Comparison of ENCODE assay signal across 10 cellular contexts in genomic region chr2:43634604-43635306, GRCh38. TPM values are rescaled to one million over a fixed set of nuclear protein-coding genes. Genes with fewer than 3 reads are reported as not detected.
DNase-seq lines count a peak whose midpoint lies in the region; ATAC-seq, FAIRE-seq and TF ChIP-seq lines count a peak whose summit lies in the region.
"Had no signal": no experiment of that assay in that cellular context is flagged by ENCODE, and none has a peak within 500 bp of the region (broad histone marks: within the 10 kb centered on the region; RNA-seq: fewer than 3 reads in every experiment).

No MANE protein-coding gene starts in this region.

- DNase-seq in NCI-H1105 treated with DMSO at 0.1 percent for 48 hours (lab: John Stamatoyannopoulos, UW): peak; percentile 74
- DNase-seq in HepG2 (ENCODE audit: low spot score): peak; percentile 94
- DNase-seq in activated CD4-positive, CD25-positive, alpha-beta regulatory T cell (lab: John Stamatoyannopoulos, UW): no peak
- DNase-seq in activated naive CD8-positive, alpha-beta T cell treated with anti-CD3 and anti-CD28 coated beads, Interleukin-2, amount 50 U/mL, for 24 hours: no peak
- DNase-seq: stimulated activated naive CD8-positive, alpha-beta T cell treated with anti-CD3 and anti-CD28 coated beads, Interleukin-15, amount 100 ng/mL, for 72 hours had no signal

- in situ Hi-C loops in HepG2 (cut with HindIII; ENCODE audit: extremely low pct_ligation_motif_present, low pct_unique_long_range_greater_than_20kb): no loop called here

- intact Hi-C loops in HepG2 (cut with micrococcal nuclease; ENCODE audit: unreplicated experiment): loop anchor here (1.0 to 10.0 kb wide), 3 partner anchors 22 to 140 kb away; partner anchors contain the start of genes C1GALT1C1L and DYNC2LI1

- peaks cover 0 to 33% of the 10 kb centered on the region in 2 experiments; a peak in 3 of 5 replicates for H3K27me3 ChIP-seq in HepG2 (ENCODE audit: control insufficient read depth in 1 of 2, insufficient read depth in 2 of 2, low read length in 2 of 2)

- H3K36me3 Mint-ChIP-seq in activated naive CD8-positive, alpha-beta T cell treated with anti-CD3 and anti-CD28 coated beads, Interleukin-2, amount 50 U/mL, for 24 hours (ENCODE audit: low read depth): peaks cover 3% of the 10 kb centered on the region
- no peaks in the 10 kb centered on the region for H3K36me3 Mint-ChIP-seq in stimulated activated memory B cell treated with anti-CD40 and anti-IgM and Interleukin-4, amounts not matched to agents 10 μg/mL and 1 μg/mL and 100 μg/mL, for 72 hours

- FAIRE-seq in HepG2 (lab: Jason Lieb, UNC): no peak

- H3K79me2 ChIP-seq in HepG2 (ENCODE audit: insufficient read depth, low read length): no peaks in the 10 kb centered on the region

- H2AFZ ChIP-seq in HepG2 (ENCODE audit: low read length): no peak overlapping the region

- POLR2A ChIA-PET in HepG2 (lab: Yijun Ruan, JAX): interaction anchor here (0.9 to 3.1 kb wide), 2 partner anchors 41 to 140 kb away, joined by 3 to 8 read pairs; partner anchors contain the start of genes C1GALT1C1L and DYNC2LI1

- 1% methylated on average over 6 of the region's 6 CpGs for WGBS in HepG2 (ENCODE audit: low lambda C conversion rate)

- peak; percentile 27 for ATAC-seq in HepG2
- ATAC-seq in GM21526 (IDR thresholded peaks at IDR 0.05; ENCODE audit: low FRiP score, unreplicated experiment): no peak
- ATAC-seq in activated naive CD8-positive, alpha-beta T cell treated with anti-CD3 and anti-CD28 coated beads, Interleukin-2, amount 50 U/mL, for 24 hours: no peak
- ATAC-seq in stimulated activated memory B cell treated with anti-CD40 and anti-IgM and Interleukin-4, amounts not matched to agents 10 μg/mL and 1 μg/mL and 100 μg/mL, for 72 hours: no peak
- ATAC-seq: stimulated activated naive CD8-positive, alpha-beta T cell treated with anti-CD3 and anti-CD28 coated beads, Interleukin-15, amount 100 ng/mL, for 72 hours had no signal

- peaks cover 14% of the 10 kb centered on the region for H3K4me1 Mint-ChIP-seq in activated naive CD8-positive, alpha-beta T cell treated with anti-CD3 and anti-CD28 coated beads, Interleukin-2, amount 50 U/mL, for 24 hours
- H3K4me1 Mint-ChIP-seq in stimulated activated memory B cell treated with anti-CD40 and anti-IgM and Interleukin-4, amounts not matched to agents 10 μg/mL and 1 μg/mL and 100 μg/mL, for 72 hours: peaks cover 9% of the 10 kb centered on the region

- CTCF ChIA-PET in HepG2 (lab: Yijun Ruan, JAX; ENCODE audit: low intra/inter-chr PET ratio, low total read pairs): no interaction called here

- 0 out of 2 replicates have a peak overlapping the region, but pooled peaks have one; percentile 8 for H3K4me3 ChIP-seq in WI38 (ENCODE audit: low read depth, low read length)
- peak overlapping the region in 2 of 3 experiments; percentile 14 to 27; a peak in 2 of 6 replicates for H3K4me3 ChIP-seq in HepG2 (replicated peaks in 1 of 3; ENCODE audit: insufficient read depth in 1 of 3, low read depth in 2 of 3, low read length in 3 of 3)

- peaks cover 40% of the 10 kb centered on the region for H3K27me3 Mint-ChIP-seq in activated naive CD8-positive, alpha-beta T cell treated with anti-CD3 and anti-CD28 coated beads, Interleukin-2, amount 50 U/mL, for 24 hours
- H3K27me3 Mint-ChIP-seq in stimulated activated memory B cell treated with anti-CD40 and anti-IgM and Interleukin-4, amounts not matched to agents 10 μg/mL and 1 μg/mL and 100 μg/mL, for 72 hours: peaks cover 52% of the 10 kb centered on the region

- H3K9me3 Mint-ChIP-seq in activated naive CD8-positive, alpha-beta T cell treated with anti-CD3 and anti-CD28 coated beads, Interleukin-2, amount 50 U/mL, for 24 hours: peaks cover 5% of the 10 kb centered on the region
- H3K9me3 Mint-ChIP-seq in stimulated activated memory B cell treated with anti-CD40 and anti-IgM and Interleukin-4, amounts not matched to agents 10 μg/mL and 1 μg/mL and 100 μg/mL, for 72 hours: peaks cover 4% of the 10 kb centered on the region

- no peak overlapping the region for H3K4me3 Mint-ChIP-seq in activated naive CD8-positive, alpha-beta T cell treated with anti-CD3 and anti-CD28 coated beads, Interleukin-2, amount 50 U/mL, for 24 hours
- H3K4me3 Mint-ChIP-seq in stimulated activated memory B cell treated with anti-CD40 and anti-IgM and Interleukin-4, amounts not matched to agents 10 μg/mL and 1 μg/mL and 100 μg/mL, for 72 hours: no peak overlapping the region
- H3K4me3 Mint-ChIP-seq: stimulated activated naive CD8-positive, alpha-beta T cell treated with anti-CD3 and anti-CD28 coated beads, Interleukin-15, amount 100 ng/mL, for 72 hours had no signal

- peak overlapping the region; percentile 55 for H3K4me2 ChIP-seq in HepG2 (ENCODE audit: low read depth, low read length)

- BruUV-seq in HepG2 (replicated peaks; lab: Mats Ljungman, UMichigan): no TSS peak

- no peaks in the 10 kb centered on the region for H3K36me3 ChIP-seq in HepG2 (replicated peaks in 1 of 2; ENCODE audit: control insufficient read depth in 1 of 2, insufficient read depth in 2 of 2, low read length in 2 of 2)

- peak; percentile 50 to 84; a peak in 2 of 4 replicates for TF ChIP-seq EP300 in HepG2 (IDR thresholded peaks at IDR 0.05; ENCODE audit: low read depth in 2 of 2, low read length in 2 of 2)
- TF ChIP-seq EP300 in HepG2 (CRISPR knock-in tag; IDR thresholded peaks at IDR 0.05; ENCODE audit: borderline replicate concordance): peak; percentile 85; the same call in 1 of the 2 replicates

- TF ChIP-seq CTCF in C4-2B (conservative IDR thresholded peaks at IDR 0.05): no peak
- TF ChIP-seq CTCF in WI38 (IDR thresholded peaks at IDR 0.05; ENCODE audit: low read depth, low read length): no peak
- no peak for TF ChIP-seq CTCF in HepG2 (CRISPR knock-in tag; IDR thresholded peaks at IDR 0.05)

- H3K27ac ChIP-seq in C4-2B (peak overlapping the region; percentile 59), HepG2 (ENCODE audit: extremely low read length, insufficient read depth, low read length) (no peak overlapping the region)

- H3K9me3 ChIP-seq in HepG2 (ENCODE audit: low read length): no peaks in the 10 kb centered on the region

- H3K4me1 ChIP-seq in HepG2 (ENCODE audit: insufficient read depth, low read length): peaks cover 76% of the 10 kb centered on the region

- H3K27ac Mint-ChIP-seq in activated naive CD8-positive, alpha-beta T cell treated with anti-CD3 and anti-CD28 coated beads, Interleukin-2, amount 50 U/mL, for 24 hours: no peak overlapping the region
- no peak overlapping the region for H3K27ac Mint-ChIP-seq in stimulated activated memory B cell treated with anti-CD40 and anti-IgM and Interleukin-4, amounts not matched to agents 10 μg/mL and 1 μg/mL and 100 μg/mL, for 72 hours
- H3K27ac Mint-ChIP-seq: IgD-negative memory B cell; stimulated activated naive CD8-positive, alpha-beta T cell treated with anti-CD3 and anti-CD28 coated beads, Interleukin-15, amount 100 ng/mL, for 72 hours had no signal

- no peak for TF ChIP-seq POLR2A in HepG2 (IDR thresholded peaks at IDR 0.05; ENCODE audit: insufficient read depth in 1 of 2, low read depth in 2 of 2, low read length in 2 of 2)

- no peak overlapping the region for H3K9ac ChIP-seq in HepG2 (ENCODE audit: insufficient read depth, low read depth, low read length)

- TF ChIP-seq RAD21 in HepG2 (CRISPR knock-in tag; IDR thresholded peaks at IDR 0.05): no peak

- H4K20me1 ChIP-seq in HepG2 (ENCODE audit: insufficient read depth, low read length): no peaks in the 10 kb centered on the region

RNA-seq across cellular contexts. Expression of gene PLEKHH2, which starts 2.3 kb away (rescaled TPM):
- total RNA-seq in HepG2 (2016; rRNA removed; fragmentation: Illumina TruSeq; extraction: Trizol): 0.52 and 1.1 TPM in 2 replicates
- total RNA-seq in HepG2 (2016; cell fraction: cytosol; rRNA removed; fragmentation: Illumina TruSeq; extraction: Trizol; ENCODE audit: low read depth): 1.1 and 1.6 TPM in 2 replicates
- 0.42 and 0.63 TPM in 2 replicates for total RNA-seq in HepG2 (2016; cell fraction: insoluble cytoplasmic fraction; rRNA removed; fragmentation: Illumina TruSeq; extraction: Trizol)
- 1.5 and 1.6 TPM in 2 replicates for total RNA-seq in HepG2 (2016; cell fraction: membrane; rRNA removed; fragmentation: Illumina TruSeq; extraction: Trizol)
- 0.99 and 1.6 TPM in 2 replicates for total RNA-seq in HepG2 (2016; cell fraction: nucleus; rRNA removed; fragmentation: Illumina TruSeq; extraction: Trizol)
- polyA plus RNA-seq in HepG2 (2011; rRNA removed): 3.0 and 3.1 TPM in 2 replicates
- 0.50 and 0.90 TPM in 2 replicates for polyA plus RNA-seq in HepG2 (2011; cell fraction: cytosol; rRNA removed)
- polyA plus RNA-seq in HepG2 (2011; cell fraction: nucleus; rRNA removed): 6.5 and 7.2 TPM in 2 replicates
- polyA plus RNA-seq in HepG2 (2012): 2.0 and 3.5 TPM in 2 replicates
- 0.02 and 0.06 TPM in 2 replicates for polyA plus RNA-seq in HepG2 (2016; cell fraction: cytosol; fragmentation: Illumina TruSeq; extraction: Trizol; ENCODE audit: low read depth)
- 0.32 and 0.35 TPM in 2 replicates for polyA plus RNA-seq in HepG2 (2016; cell fraction: insoluble cytoplasmic fraction; fragmentation: Illumina TruSeq; extraction: Trizol; ENCODE audit: low read depth)
- 0.06 and 0.13 TPM in 2 replicates for polyA plus RNA-seq in HepG2 (2016; cell fraction: membrane; fragmentation: Illumina TruSeq; extraction: Trizol; ENCODE audit: low read depth)
- polyA plus RNA-seq in HepG2 (2016; cell fraction: nucleus; fragmentation: Illumina TruSeq; extraction: Trizol; ENCODE audit: insufficient read depth, low read depth): 2.2 and 3.7 TPM in 2 replicates
- polyA minus RNA-seq in HepG2 (2011; rRNA and poly(A)+ RNA removed; ENCODE audit: low replicate concordance): 0.12 and 0.46 TPM in 2 replicates
- 0.88 and 1.4 TPM in 2 replicates for polyA minus RNA-seq in HepG2 (2011; cell fraction: cytosol; rRNA and poly(A)+ RNA removed)
- polyA minus RNA-seq in HepG2 (2011; cell fraction: nucleus; rRNA and poly(A)+ RNA removed): 5.5 and 11.3 TPM in 2 replicates

RNA-seq across cellular contexts. Expression of gene THADA, which starts 38.9 kb away (rescaled TPM):
- total RNA-seq in HepG2 (2016; rRNA removed; fragmentation: Illumina TruSeq; extraction: Trizol): 21.7 and 30.9 TPM in 2 replicates
- total RNA-seq in HepG2 (2016; cell fraction: cytosol; rRNA removed; fragmentation: Illumina TruSeq; extraction: Trizol; ENCODE audit: low read depth): 24.1 and 25.6 TPM in 2 replicates
- 22.9 and 27.4 TPM in 2 replicates for total RNA-seq in HepG2 (2016; cell fraction: insoluble cytoplasmic fraction; rRNA removed; fragmentation: Illumina TruSeq; extraction: Trizol)
- total RNA-seq in HepG2 (2016; cell fraction: membrane; rRNA removed; fragmentation: Illumina TruSeq; extraction: Trizol): 7.3 and 9.1 TPM in 2 replicates
- total RNA-seq in HepG2 (2016; cell fraction: nucleus; rRNA removed; fragmentation: Illumina TruSeq; extraction: Trizol): 51.4 and 56.6 TPM in 2 replicates
- polyA plus RNA-seq in HepG2 (2011; rRNA removed): 11.7 and 12.7 TPM in 2 replicates
- polyA plus RNA-seq in HepG2 (2011; cell fraction: cytosol; rRNA removed): 8.3 and 8.8 TPM in 2 replicates
- polyA plus RNA-seq in HepG2 (2011; cell fraction: nucleus; rRNA removed): 31.9 and 33.8 TPM in 2 replicates
- polyA plus RNA-seq in HepG2 (2012): 9.5 and 11.6 TPM in 2 replicates
- polyA plus RNA-seq in HepG2 (2016; cell fraction: cytosol; fragmentation: Illumina TruSeq; extraction: Trizol; ENCODE audit: low read depth): 3.5 and 3.9 TPM in 2 replicates
- 16.9 and 20.5 TPM in 2 replicates for polyA plus RNA-seq in HepG2 (2016; cell fraction: insoluble cytoplasmic fraction; fragmentation: Illumina TruSeq; extraction: Trizol; ENCODE audit: low read depth)
- 3.1 and 4.9 TPM in 2 replicates for polyA plus RNA-seq in HepG2 (2016; cell fraction: membrane; fragmentation: Illumina TruSeq; extraction: Trizol; ENCODE audit: low read depth)
- polyA plus RNA-seq in HepG2 (2016; cell fraction: nucleus; fragmentation: Illumina TruSeq; extraction: Trizol; ENCODE audit: insufficient read depth, low read depth): 44.8 and 47.2 TPM in 2 replicates
- 74.0 and 88.3 TPM in 2 replicates for polyA minus RNA-seq in HepG2 (2011; rRNA and poly(A)+ RNA removed; ENCODE audit: low replicate concordance)
- polyA minus RNA-seq in HepG2 (2011; cell fraction: cytosol; rRNA and poly(A)+ RNA removed): 16.3 and 16.4 TPM in 2 replicates
- 77.4 and 82.3 TPM in 2 replicates for polyA minus RNA-seq in HepG2 (2011; cell fraction: nucleus; rRNA and poly(A)+ RNA removed)

RNA-seq across cellular contexts. Expression of gene C1GALT1C1L, which starts 41.5 kb away (rescaled TPM):
- total RNA-seq in HepG2 (2016; rRNA removed; fragmentation: Illumina TruSeq; extraction: Trizol): 0.91 and 1.3 TPM in 2 replicates
- total RNA-seq in HepG2 (2016; cell fraction: cytosol; rRNA removed; fragmentation: Illumina TruSeq; extraction: Trizol; ENCODE audit: low read depth): 0.61 TPM in 1 of 2 replicates, not detected in the other
- total RNA-seq in HepG2 (2016; cell fraction: insoluble cytoplasmic fraction; rRNA removed; fragmentation: Illumina TruSeq; extraction: Trizol): 1.3 and 1.6 TPM in 2 replicates
- total RNA-seq in HepG2 (2016; cell fraction: membrane; rRNA removed; fragmentation: Illumina TruSeq; extraction: Trizol): 0.25 and 0.34 TPM in 2 replicates
- 1.3 and 1.9 TPM in 2 replicates for total RNA-seq in HepG2 (2016; cell fraction: nucleus; rRNA removed; fragmentation: Illumina TruSeq; extraction: Trizol)
- polyA plus RNA-seq in HepG2 (2011; rRNA removed): 2.4 and 2.7 TPM in 2 replicates
- 1.1 and 2.1 TPM in 2 replicates for polyA plus RNA-seq in HepG2 (2011; cell fraction: cytosol; rRNA removed)
- polyA plus RNA-seq in HepG2 (2011; cell fraction: nucleus; rRNA removed): 0.14 and 0.80 TPM in 2 replicates
- polyA plus RNA-seq in HepG2 (2012): 2.1 and 3.8 TPM in 2 replicates
- polyA plus RNA-seq in HepG2 (2016; cell fraction: cytosol; fragmentation: Illumina TruSeq; extraction: Trizol; ENCODE audit: low read depth): 0.18 and 0.35 TPM in 2 replicates
- polyA plus RNA-seq in HepG2 (2016; cell fraction: insoluble cytoplasmic fraction; fragmentation: Illumina TruSeq; extraction: Trizol; ENCODE audit: low read depth): 1.1 TPM in 2 replicates
- polyA plus RNA-seq in HepG2 (2016; cell fraction: membrane; fragmentation: Illumina TruSeq; extraction: Trizol; ENCODE audit: low read depth): 0.19 TPM in 1 of 2 replicates, not detected in the other
- polyA plus RNA-seq in HepG2 (2016; cell fraction: nucleus; fragmentation: Illumina TruSeq; extraction: Trizol; ENCODE audit: insufficient read depth, low read depth): 2.6 and 2.9 TPM in 2 replicates
- polyA minus RNA-seq in HepG2 (2011; rRNA and poly(A)+ RNA removed; ENCODE audit: low replicate concordance): 0.86 TPM in 1 of 2 replicates, not detected in the other
- 0.49 and 1.1 TPM in 2 replicates for polyA minus RNA-seq in HepG2 (2011; cell fraction: cytosol; rRNA and poly(A)+ RNA removed)
- polyA minus RNA-seq in HepG2 (2011; cell fraction: nucleus; rRNA and poly(A)+ RNA removed): 0.52 and 1.6 TPM in 2 replicates
- polyA plus RNA-seq: IgD-negative memory B cell had no signal

Comparison
In these comparisons a context has a peak if more than half of its experiments do, and no peak if none do; other contexts are left out.
1. DNase-seq: peak in NCI-H1105 treated with DMSO at 0.1 percent for 48 hours (single experiment) and HepG2 (single experiment); none in activated CD4-positive, CD25-positive, alpha-beta regulatory T cell (0 of 4) and activated naive CD8-positive, alpha-beta T cell treated with anti-CD3 and anti-CD28 coated beads, Interleukin-2, amount 50 U/mL, for 24 hours (single experiment).